1 cellular context compared by ENCODE assay signal in genomic region chr18:28127763-28128737, GRCh38.
TF ChIP-seq lines count a peak whose summit lies in the region.

No MANE protein-coding gene starts in this region.

TF ChIP-seq in HepG2, 621 proteins besides CTCF, POLR2A, EP300 and RAD21 (continued from another document):
- TF ChIP-seq, protein P1, sequence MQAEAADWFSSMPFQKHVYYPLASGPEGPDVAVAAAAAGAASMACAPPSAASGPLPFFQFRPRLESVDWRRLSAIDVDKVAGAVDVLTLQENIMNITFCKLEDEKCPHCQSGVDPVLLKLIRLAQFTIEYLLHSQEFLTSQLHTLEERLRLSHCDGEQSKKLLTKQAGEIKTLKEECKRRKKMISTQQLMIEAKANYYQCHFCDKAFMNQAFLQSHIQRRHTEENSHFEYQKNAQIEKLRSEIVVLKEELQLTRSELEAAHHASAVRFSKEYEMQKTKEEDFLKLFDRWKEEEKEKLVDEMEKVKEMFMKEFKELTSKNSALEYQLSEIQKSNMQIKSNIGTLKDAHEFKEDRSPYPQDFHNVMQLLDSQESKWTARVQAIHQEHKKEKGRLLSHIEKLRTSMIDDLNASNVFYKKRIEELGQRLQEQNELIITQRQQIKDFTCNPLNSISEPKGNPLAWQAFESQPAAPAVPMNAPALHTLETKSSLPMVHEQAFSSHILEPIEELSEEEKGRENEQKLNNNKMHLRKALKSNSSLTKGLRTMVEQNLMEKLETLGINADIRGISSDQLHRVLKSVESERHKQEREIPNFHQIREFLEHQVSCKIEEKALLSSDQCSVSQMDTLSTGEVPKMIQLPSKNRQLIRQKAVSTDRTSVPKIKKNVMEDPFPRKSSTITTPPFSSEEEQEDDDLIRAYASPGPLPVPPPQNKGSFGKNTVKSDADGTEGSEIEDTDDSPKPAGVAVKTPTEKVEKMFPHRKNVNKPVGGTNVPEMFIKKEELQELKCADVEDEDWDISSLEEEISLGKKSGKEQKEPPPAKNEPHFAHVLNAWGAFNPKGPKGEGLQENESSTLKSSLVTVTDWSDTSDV (CRISPR knock-in tag; IDR thresholded peaks at IDR 0.05), result no peak
- TF ChIP-seq MBD4 (IDR thresholded peaks at IDR 0.05; ENCODE audit: borderline replicate concordance, low read length) (0 out of 2 replicates have a peak, but pooled peaks have one; percentile 74), NCOR1 (IDR thresholded peaks at IDR 0.05; ENCODE audit: borderline replicate concordance, low read length) (peak; percentile 73; the same call in 1 of the 2 replicates), THRA (CRISPR knock-in tag; IDR thresholded peaks at IDR 0.05; ENCODE audit: borderline replicate concordance) (peak; percentile 48; the same call in 1 of the 2 replicates), ZNF331 (CRISPR knock-in tag; IDR thresholded peaks at IDR 0.05) (peak; percentile 41), NR2F6 (IDR thresholded peaks at IDR 0.05) (peak; percentile 78), NR2F6 (CRISPR knock-in tag; IDR thresholded peaks at IDR 0.05) (peak; percentile 85), FOXC1 (CRISPR knock-in tag; IDR thresholded peaks at IDR 0.05; ENCODE audit: borderline replicate concordance) (no peak), PTBP1 (IDR thresholded peaks at IDR 0.05; ENCODE audit: low read depth, low read length, poor library complexity, severe bottlenecking) (no peak), MXI1 (IDR thresholded peaks at IDR 0.05; ENCODE audit: borderline replicate concordance, low read depth, low read length) (peak; percentile 23; the same call in 1 of the 3 replicates), ZSCAN31 (CRISPR knock-in tag; IDR thresholded peaks at IDR 0.05; ENCODE audit: low read depth) (0 out of 2 replicates have a peak, but pooled peaks have one; percentile 45), NR2F2 (IDR thresholded peaks at IDR 0.05; ENCODE audit: borderline replicate concordance, low read depth) (peak; percentile 79), ONECUT2 (CRISPR knock-in tag; IDR thresholded peaks at IDR 0.05) (peak; percentile 76), ASH2L (IDR thresholded peaks at IDR 0.05; ENCODE audit: insufficient read length, low read depth, low read length) (peak; percentile 64)
- TF ChIP-seq, protein P2, sequence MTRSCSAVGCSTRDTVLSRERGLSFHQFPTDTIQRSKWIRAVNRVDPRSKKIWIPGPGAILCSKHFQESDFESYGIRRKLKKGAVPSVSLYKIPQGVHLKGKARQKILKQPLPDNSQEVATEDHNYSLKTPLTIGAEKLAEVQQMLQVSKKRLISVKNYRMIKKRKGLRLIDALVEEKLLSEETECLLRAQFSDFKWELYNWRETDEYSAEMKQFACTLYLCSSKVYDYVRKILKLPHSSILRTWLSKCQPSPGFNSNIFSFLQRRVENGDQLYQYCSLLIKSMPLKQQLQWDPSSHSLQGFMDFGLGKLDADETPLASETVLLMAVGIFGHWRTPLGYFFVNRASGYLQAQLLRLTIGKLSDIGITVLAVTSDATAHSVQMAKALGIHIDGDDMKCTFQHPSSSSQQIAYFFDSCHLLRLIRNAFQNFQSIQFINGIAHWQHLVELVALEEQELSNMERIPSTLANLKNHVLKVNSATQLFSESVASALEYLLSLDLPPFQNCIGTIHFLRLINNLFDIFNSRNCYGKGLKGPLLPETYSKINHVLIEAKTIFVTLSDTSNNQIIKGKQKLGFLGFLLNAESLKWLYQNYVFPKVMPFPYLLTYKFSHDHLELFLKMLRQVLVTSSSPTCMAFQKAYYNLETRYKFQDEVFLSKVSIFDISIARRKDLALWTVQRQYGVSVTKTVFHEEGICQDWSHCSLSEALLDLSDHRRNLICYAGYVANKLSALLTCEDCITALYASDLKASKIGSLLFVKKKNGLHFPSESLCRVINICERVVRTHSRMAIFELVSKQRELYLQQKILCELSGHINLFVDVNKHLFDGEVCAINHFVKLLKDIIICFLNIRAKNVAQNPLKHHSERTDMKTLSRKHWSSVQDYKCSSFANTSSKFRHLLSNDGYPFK (CRISPR knock-in tag; IDR thresholded peaks at IDR 0.05; ENCODE audit: borderline replicate concordance), result no peak
- TF ChIP-seq, protein P3, sequence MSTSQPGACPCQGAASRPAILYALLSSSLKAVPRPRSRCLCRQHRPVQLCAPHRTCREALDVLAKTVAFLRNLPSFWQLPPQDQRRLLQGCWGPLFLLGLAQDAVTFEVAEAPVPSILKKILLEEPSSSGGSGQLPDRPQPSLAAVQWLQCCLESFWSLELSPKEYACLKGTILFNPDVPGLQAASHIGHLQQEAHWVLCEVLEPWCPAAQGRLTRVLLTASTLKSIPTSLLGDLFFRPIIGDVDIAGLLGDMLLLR (CRISPR knock-in tag; IDR thresholded peaks at IDR 0.05), result no peak
- TF ChIP-seq, protein P4, sequence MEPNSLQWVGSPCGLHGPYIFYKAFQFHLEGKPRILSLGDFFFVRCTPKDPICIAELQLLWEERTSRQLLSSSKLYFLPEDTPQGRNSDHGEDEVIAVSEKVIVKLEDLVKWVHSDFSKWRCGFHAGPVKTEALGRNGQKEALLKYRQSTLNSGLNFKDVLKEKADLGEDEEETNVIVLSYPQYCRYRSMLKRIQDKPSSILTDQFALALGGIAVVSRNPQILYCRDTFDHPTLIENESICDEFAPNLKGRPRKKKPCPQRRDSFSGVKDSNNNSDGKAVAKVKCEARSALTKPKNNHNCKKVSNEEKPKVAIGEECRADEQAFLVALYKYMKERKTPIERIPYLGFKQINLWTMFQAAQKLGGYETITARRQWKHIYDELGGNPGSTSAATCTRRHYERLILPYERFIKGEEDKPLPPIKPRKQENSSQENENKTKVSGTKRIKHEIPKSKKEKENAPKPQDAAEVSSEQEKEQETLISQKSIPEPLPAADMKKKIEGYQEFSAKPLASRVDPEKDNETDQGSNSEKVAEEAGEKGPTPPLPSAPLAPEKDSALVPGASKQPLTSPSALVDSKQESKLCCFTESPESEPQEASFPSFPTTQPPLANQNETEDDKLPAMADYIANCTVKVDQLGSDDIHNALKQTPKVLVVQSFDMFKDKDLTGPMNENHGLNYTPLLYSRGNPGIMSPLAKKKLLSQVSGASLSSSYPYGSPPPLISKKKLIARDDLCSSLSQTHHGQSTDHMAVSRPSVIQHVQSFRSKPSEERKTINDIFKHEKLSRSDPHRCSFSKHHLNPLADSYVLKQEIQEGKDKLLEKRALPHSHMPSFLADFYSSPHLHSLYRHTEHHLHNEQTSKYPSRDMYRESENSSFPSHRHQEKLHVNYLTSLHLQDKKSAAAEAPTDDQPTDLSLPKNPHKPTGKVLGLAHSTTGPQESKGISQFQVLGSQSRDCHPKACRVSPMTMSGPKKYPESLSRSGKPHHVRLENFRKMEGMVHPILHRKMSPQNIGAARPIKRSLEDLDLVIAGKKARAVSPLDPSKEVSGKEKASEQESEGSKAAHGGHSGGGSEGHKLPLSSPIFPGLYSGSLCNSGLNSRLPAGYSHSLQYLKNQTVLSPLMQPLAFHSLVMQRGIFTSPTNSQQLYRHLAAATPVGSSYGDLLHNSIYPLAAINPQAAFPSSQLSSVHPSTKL (CRISPR knock-in tag; IDR thresholded peaks at IDR 0.05), result peak; percentile 92
